8 cellular contexts compared by ENCODE assay signal in the genomic region with DNA sequence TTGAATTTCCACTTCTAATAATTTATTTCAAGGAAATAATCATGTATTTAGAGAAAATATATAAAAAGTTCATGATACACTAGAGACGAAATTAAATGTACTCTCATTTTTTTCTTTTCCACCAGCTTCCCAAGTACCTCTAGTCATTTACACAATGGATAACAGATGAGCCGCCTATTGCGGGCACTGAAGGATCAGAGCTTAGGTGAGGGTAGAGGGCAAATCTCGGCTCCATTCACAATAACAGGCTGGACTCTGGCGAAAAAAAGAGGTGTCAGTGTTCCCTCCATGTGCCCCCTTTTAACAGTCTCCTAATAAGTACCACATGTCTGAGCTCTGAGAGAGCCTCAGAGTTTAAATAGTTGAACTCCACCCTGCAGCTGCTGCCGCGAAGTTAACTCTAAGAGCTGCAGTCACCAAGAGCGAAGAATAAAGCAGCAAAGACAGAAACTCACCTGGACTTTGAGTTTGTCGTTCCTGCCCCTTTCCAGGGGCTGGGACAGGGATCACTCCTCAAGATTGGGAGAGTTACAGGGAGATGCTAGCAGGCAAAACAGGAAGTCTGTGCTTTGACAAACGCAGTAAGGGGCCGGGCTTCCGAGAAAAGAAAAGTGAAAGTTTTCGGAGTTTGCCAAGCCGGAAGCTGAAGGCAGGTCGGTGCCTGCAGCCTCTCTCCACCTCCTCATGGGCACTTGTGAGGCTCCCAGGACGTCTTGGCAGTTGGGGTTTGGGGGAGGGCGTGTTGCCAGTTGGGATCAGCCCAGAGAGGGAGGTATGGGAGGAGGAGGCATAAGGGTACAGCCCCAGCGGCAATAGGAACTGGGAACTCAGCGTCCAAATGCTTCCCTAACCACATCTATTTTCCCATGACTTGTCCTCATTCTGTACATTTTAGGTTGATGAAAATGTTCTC. TPM values are rescaled to one million over a fixed set of nuclear protein-coding genes. Genes with fewer than 3 reads are reported as not detected.
A peak's percentile ranks its signal among the peaks of the same experiment; 100 is the strongest.
DNase-seq lines count a peak whose midpoint lies in the region; ATAC-seq and TF ChIP-seq lines count a peak whose summit lies in the region.

TSS of gene SP110 (minus strand) at position 566 of the 913 bp plus-strand sequence. CDS start 3,057 bp downstream, outside the sequence.

- H3K9me3 ChIP-seq in mucosa of descending colon = no peaks in the 10 kb centered on the region

- DNase-seq in 8988T (peak; percentile 39), NOMO-1 treated with dmso at 0.1 percent for 144 hours (lab: John Stamatoyannopoulos, UW; ENCODE audit: unreplicated experiment) (peak; percentile 83), epithelial cell of esophagus (ENCODE audit: low read depth) (peak; percentile 97), mucosa of descending colon (peak; percentile 86 to 90 (median 86))
- DNase-seq in activated CD8-positive, alpha-beta memory T cell treated with anti-CD3 and anti-CD28 coated beads, Interleukin-2, amount 50 U/mL, for 4 hours = peak; percentile 72
- peak; percentile 54 for DNase-seq in stimulated activated CD8-positive, alpha-beta memory T cell treated with anti-CD3 and anti-CD28 coated beads, Interleukin-4, amount 100 ng/mL, for 24 hours (ENCODE audit: low read depth)

- intact Hi-C loops in mucosa of descending colon (cut with DNase I, micrococcal nuclease) = no loop called here

- no peaks in the 10 kb centered on the region for H3K36me3 ChIP-seq in mucosa of descending colon (ENCODE audit: low read depth)

- TF ChIP-seq CTCF in epithelial cell of esophagus (IDR thresholded peaks at IDR 0.05; ENCODE audit: insufficient read depth, low read depth, low read length, missing control alignments) = no peak
- TF ChIP-seq CTCF in mucosa of descending colon (IDR thresholded peaks at IDR 0.05) = no peak

- H3K4me3 ChIP-seq in epithelial cell of esophagus (ENCODE audit: low read length) = peak within 1 kb of the TSS; percentile 84
- H3K4me3 ChIP-seq in mucosa of descending colon = peak within 1 kb of the TSS; percentile 39

- H3K4me1 ChIP-seq in mucosa of descending colon (ENCODE audit: low read depth) = peaks cover 11% of the 10 kb centered on the region

- ATAC-seq in GM18511 (IDR thresholded peaks at IDR 0.05; ENCODE audit: unreplicated experiment) = peak; percentile 88
- ATAC-seq in HG03045 (IDR thresholded peaks at IDR 0.05; ENCODE audit: unreplicated experiment) = peak; percentile 78
- peak; percentile 97 for ATAC-seq in mucosa of descending colon

RNA-seq across cellular contexts. Expression of gene SP110, which starts in this region (rescaled TPM):
- 10 to 100 TPM; 17.4 to 23.0 (median 22.9) TPM for total RNA-seq in mucosa of descending colon

Comparison
In these comparisons a context has a peak if more than half of its experiments do, and no peak if none do; other contexts are left out.
1. Peak in every context shown above with its lines: DNase-seq, ATAC-seq and H3K4me3 ChIP-seq.
2. DNase-seq: peak in every context shown above with its lines; median percentile 97 in epithelial cell of esophagus; 86 in mucosa of descending colon; 83 in NOMO-1 treated with dmso at 0.1 percent for 144 hours; 72 in activated CD8-positive, alpha-beta memory T cell treated with anti-CD3 and anti-CD28 coated beads, Interleukin-2, amount 50 U/mL, for 4 hours; 54 in stimulated activated CD8-positive, alpha-beta memory T cell treated with anti-CD3 and anti-CD28 coated beads, Interleukin-4, amount 100 ng/mL, for 24 hours; 39 in 8988T.